ENCODE assay signal across 25 cellular contexts in the genomic region with DNA sequence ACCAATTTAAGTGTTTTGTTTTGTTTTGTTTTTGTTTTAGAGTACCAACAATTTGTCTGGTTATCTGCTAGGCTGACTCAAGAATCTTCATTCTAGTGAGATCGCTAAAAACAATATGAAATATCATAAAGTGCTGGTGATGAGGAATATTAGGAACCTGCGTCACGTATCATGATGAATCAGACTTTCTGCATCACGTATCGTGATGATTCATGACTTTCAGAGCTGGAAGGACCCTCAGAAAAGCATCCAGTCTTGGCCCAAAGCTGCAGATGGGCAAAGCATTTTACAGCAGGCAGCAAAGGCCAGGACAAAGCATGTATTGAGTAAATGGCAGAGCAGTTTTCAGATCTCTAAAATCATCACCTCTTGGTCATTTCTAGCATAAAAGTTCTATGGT.
DNase-seq lines count a peak whose midpoint lies in the region; ATAC-seq and TF ChIP-seq lines count a peak whose summit lies in the region.
"Had no signal": no experiment of that assay in that cellular context is flagged by ENCODE, and none has a peak within 500 bp of the region (broad histone marks: within the 10 kb centered on the region; RNA-seq: fewer than 3 reads in every experiment).

No MANE protein-coding gene starts in this region.

- ATAC-seq in HG03097 (IDR thresholded peaks at IDR 0.05; ENCODE audit: low FRiP score, unreplicated experiment) = no peak
- ATAC-seq: activated CD4-positive, CD25-positive, alpha-beta regulatory T cell treated with anti-CD3 and anti-CD28 coated beads, Interleukin-2, amount 50 U/mL, for 24 hours; body of pancreas; GM23338; left lung had no signal

- TF ChIP-seq CTCF in HFFc6 (IDR thresholded peaks at IDR 0.05) = no peak
- no peak for TF ChIP-seq CTCF in type B pancreatic cell (conservative IDR thresholded peaks at IDR 0.05)

- H3K4me3 Mint-ChIP-seq in HFFc6 (peak overlapping the region; percentile 59; the same call in 1 of the 2 replicates), type B pancreatic cell (no peak overlapping the region)
- H3K4me3 Mint-ChIP-seq: dendritic cell treated with granulocyte-macrophage colony-stimulating factor and Interleukin-4, amounts not matched to agents 40 ng/mL and 50 ng/mL, for 4 days; GM23338; neural crest cell had no signal

- DNase-seq in HFFc6 (peak; percentile 57), T1000 (lab: John Stamatoyannopoulos, UW) (peak; percentile 59), fibroblast of gingiva (ENCODE audit: low read depth) (peak; percentile 58), skeletal muscle cell (ENCODE audit: low read depth) (peak; percentile 86), type B pancreatic cell (ENCODE audit: extremely low spot score, unreplicated experiment) (no peak), Kasumi-1 (lab: John Stamatoyannopoulos, UW) (no peak)
- DNase-seq: activated CD8-positive, alpha-beta memory T cell treated with anti-CD3 and anti-CD28 coated beads for 24 hours; activated naive CD4-positive, alpha-beta T cell treated with anti-CD3 and anti-CD28 coated beads, Interleukin-2, amount 50 U/mL, for 16 hours; activated T-cell treated with anti-CD3 and anti-CD28 coated beads, Interleukin-2, amount 50 U/mL, for 48 hours; body of pancreas; DMS79; erythroblast; head of caudate nucleus; left lung; midbrain; NCI-H146; NCI-H2171 treated with DMSO at 0.1 percent for 48 hours; NCI-H69; T-helper 9 cell had no signal

- H3K27ac Mint-ChIP-seq in HFFc6 (peak overlapping the region; percentile 91), type B pancreatic cell (no peak overlapping the region)
- H3K27ac Mint-ChIP-seq: dendritic cell treated with granulocyte-macrophage colony-stimulating factor and Interleukin-4, amounts not matched to agents 40 ng/mL and 50 ng/mL, for 4 days; GM23338 had no signal

- no peaks in the 10 kb centered on the region for H3K9me3 Mint-ChIP-seq in HFFc6
- no peaks in the 10 kb centered on the region for H3K9me3 Mint-ChIP-seq in type B pancreatic cell
- H3K9me3 Mint-ChIP-seq: dendritic cell treated with granulocyte-macrophage colony-stimulating factor and Interleukin-4, amounts not matched to agents 40 ng/mL and 50 ng/mL, for 4 days; GM23338; neural crest cell had no signal

- H3K4me1 Mint-ChIP-seq in HFFc6 (ENCODE audit: low read depth) = peaks cover 83% of the 10 kb centered on the region
- H3K4me1 Mint-ChIP-seq in type B pancreatic cell (ENCODE audit: unreplicated experiment) = no peaks in the 10 kb centered on the region

- H3K36me3 Mint-ChIP-seq in HFFc6 (ENCODE audit: low read depth) = peaks cover 10% of the 10 kb centered on the region
- H3K36me3 Mint-ChIP-seq in type B pancreatic cell = no peaks in the 10 kb centered on the region

- H3K27me3 Mint-ChIP-seq in HFFc6 (ENCODE audit: insufficient read depth) = no peaks in the 10 kb centered on the region
- no peaks in the 10 kb centered on the region for H3K27me3 Mint-ChIP-seq in type B pancreatic cell
- H3K27me3 Mint-ChIP-seq: dendritic cell treated with granulocyte-macrophage colony-stimulating factor and Interleukin-4, amounts not matched to agents 40 ng/mL and 50 ng/mL, for 4 days had no signal

- no peak overlapping the region for H3K4me3 ChIP-seq in skeletal muscle cell (ENCODE audit: low read depth, low read length)
- H3K4me3 ChIP-seq: body of pancreas, GM23338, left lung, suprapubic skin had no signal

Comparison
In these comparisons a context has a peak if more than half of its experiments do, and no peak if none do; other contexts are left out.
1. DNase-seq: peak in HFFc6 (single experiment), T1000 (single experiment), fibroblast of gingiva (single experiment) and skeletal muscle cell (single experiment); none in type B pancreatic cell (single experiment) and Kasumi-1 (0 of 2).